8 cellular contexts compared by ENCODE assay signal in genomic region chr1:109484519-109484975, GRCh38.
DNase-seq lines count a peak whose midpoint lies in the region; ATAC-seq lines count a peak whose summit lies in the region.

No MANE protein-coding gene starts in this region.

- H3K4me3 ChIP-seq in iPS-11a (ENCODE audit: low read depth, low read length) (peak overlapping the region; percentile 79), stomach smooth muscle (ENCODE audit: low read length in 2 of 2) (peak overlapping the region; percentile 88 to 96)

- H3K9me3 ChIP-seq in stomach smooth muscle (ENCODE audit: control insufficient read depth in 2 of 2, low read length in 2 of 2), result no peaks in the 10 kb centered on the region

- H3K36me3 ChIP-seq in stomach smooth muscle (ENCODE audit: control insufficient read depth in 2 of 2, insufficient read depth in 2 of 2, low read length in 2 of 2), result peaks cover 0 to 9% of the 10 kb centered on the region in 2 donors

- no peaks in the 10 kb centered on the region for H3K27me3 ChIP-seq in stomach smooth muscle (ENCODE audit: control insufficient read depth in 1 of 2, insufficient read depth in 2 of 2, low read length in 2 of 2)

- H3K9ac ChIP-seq in stomach smooth muscle (ENCODE audit: low read length in 2 of 2), result peak overlapping the region; percentile 78 to 81

- H3K4me1 ChIP-seq in stomach smooth muscle (ENCODE audit: control insufficient read depth, insufficient read depth, low read length), result peaks cover 16% of the 10 kb centered on the region

- DNase-seq in NCI-H748 (lab: John Stamatoyannopoulos, UW; ENCODE audit: unreplicated experiment) (peak; percentile 72), NCI-H748 treated with DMSO at 0.1 percent for 48 hours (lab: John Stamatoyannopoulos, UW) (no peak), middle frontal gyrus (ENCODE audit: extremely low spot score, low spot score) (no peak), HuH-7 (ENCODE audit: low spot score) (no peak)
- DNase-seq in activated T-cell treated with anti-CD3 and anti-CD28 coated beads, Interleukin-2, amount 50 U/mL, for 48 hours, result peak; percentile 47 to 49

- no peak overlapping the region for H3K27ac ChIP-seq in stomach smooth muscle (ENCODE audit: low read length)

- no peak for ATAC-seq in GM18868 (IDR thresholded peaks at IDR 0.05; ENCODE audit: unreplicated experiment)

Comparison
In these comparisons a context has a peak if more than half of its experiments do, and no peak if none do; other contexts are left out.
1. DNase-seq: peak in NCI-H748 (single experiment) and activated T-cell treated with anti-CD3 and anti-CD28 coated beads, Interleukin-2, amount 50 U/mL, for 48 hours (2 of 2); none in NCI-H748 treated with DMSO at 0.1 percent for 48 hours (single experiment), middle frontal gyrus (single experiment) and HuH-7 (single experiment).